Comparison of ENCODE assay signal across 18 cellular contexts in genomic region chr3:168659015-168659414, GRCh38.
"Had no signal": no experiment of that assay in that cellular context is flagged by ENCODE, and none has a peak within 500 bp of the region (broad histone marks: within the 10 kb centered on the region; RNA-seq: fewer than 3 reads in every experiment).

No MANE protein-coding gene starts in this region.

- H3K4me3 Mint-ChIP-seq: naive thymus-derived CD8-positive, alpha-beta T cell; stimulated activated memory B cell treated with anti-CD40 and anti-IgM and Interleukin-4, amounts not matched to agents 10 μg/mL and 1 μg/mL and 100 μg/mL, for 72 hours; stimulated activated naive CD8-positive, alpha-beta T cell treated with anti-CD3 and anti-CD28 coated beads, Interleukin-15, Interleukin-2, amounts not matched to agents 100 ng/mL and 50 ng/mL, for 24 hours had no signal

- H3K4me1 Mint-ChIP-seq: naive thymus-derived CD8-positive, alpha-beta T cell; stimulated activated memory B cell treated with anti-CD40 and anti-IgM and Interleukin-4, amounts not matched to agents 10 μg/mL and 1 μg/mL and 100 μg/mL, for 72 hours had no signal

- H3K27me3 Mint-ChIP-seq: naive thymus-derived CD8-positive, alpha-beta T cell; stimulated activated memory B cell treated with anti-CD40 and anti-IgM and Interleukin-4, amounts not matched to agents 10 μg/mL and 1 μg/mL and 100 μg/mL, for 72 hours; stimulated activated naive CD8-positive, alpha-beta T cell treated with anti-CD3 and anti-CD28 coated beads, Interleukin-15, Interleukin-2, amounts not matched to agents 100 ng/mL and 50 ng/mL, for 24 hours had no signal

- H3K9me3 Mint-ChIP-seq: stimulated activated memory B cell treated with anti-CD40 and anti-IgM and Interleukin-4, amounts not matched to agents 10 μg/mL and 1 μg/mL and 100 μg/mL, for 72 hours had no signal

- H3K36me3 Mint-ChIP-seq: naive thymus-derived CD8-positive, alpha-beta T cell; stimulated activated memory B cell treated with anti-CD40 and anti-IgM and Interleukin-4, amounts not matched to agents 10 μg/mL and 1 μg/mL and 100 μg/mL, for 72 hours had no signal

- H3K27ac ChIP-seq: heart right ventricle, neutrophil, psoas muscle, spleen, tibial artery, upper lobe of left lung, vagina had no signal

- DNase-seq: erythroblast; foreskin melanocyte; heart right ventricle; hypothalamus; kidney glomerular epithelial cell; mucosa of descending colon; naive thymus-derived CD8-positive, alpha-beta T cell; psoas muscle; spleen; stimulated activated CD4-positive, alpha-beta T cell treated with anti-CD3 and anti-CD28 coated beads, Interleukin-15, amount 100 ng/mL, for 24 hours; stimulated activated CD4-positive, alpha-beta T cell treated with anti-CD3 and anti-CD28 coated beads, Interleukin-1b, Interleukin-23, amount 100 ng/mL, for 48 hours; stimulated activated CD4-positive, alpha-beta T cell treated with anti-CD3 and anti-CD28 coated beads, Interleukin-4, amount 100 ng/mL, for 24 hours; tibial artery; upper lobe of left lung had no signal

- H3K27ac Mint-ChIP-seq: naive thymus-derived CD8-positive, alpha-beta T cell; stimulated activated memory B cell treated with anti-CD40 and anti-IgM and Interleukin-4, amounts not matched to agents 10 μg/mL and 1 μg/mL and 100 μg/mL, for 72 hours; stimulated activated naive CD8-positive, alpha-beta T cell treated with anti-CD3 and anti-CD28 coated beads, Interleukin-15, Interleukin-2, amounts not matched to agents 100 ng/mL and 50 ng/mL, for 24 hours had no signal
